In genomic region chr1:1344672-1345361, GRCh38 we compare ENCODE assay signal across 9 cellular contexts. TPM values are rescaled to one million over a fixed set of nuclear protein-coding genes. Genes with fewer than 3 reads are reported as not detected.
DNase-seq lines count a peak whose midpoint lies in the region; ATAC-seq and TF ChIP-seq lines count a peak whose summit lies in the region.
"Had no signal": no experiment of that assay in that cellular context is flagged by ENCODE, and none has a peak within 500 bp of the region (broad histone marks: within the 10 kb centered on the region; RNA-seq: fewer than 3 reads in every experiment).

No MANE protein-coding gene starts in this region.

- no peak overlapping the region for H3K27ac Mint-ChIP-seq in H9
- H3K27ac Mint-ChIP-seq in naive thymus-derived CD8-positive, alpha-beta T cell, result no peak overlapping the region

- peak overlapping the region; percentile 5 to 37 for H3K4me3 ChIP-seq in esophagus (ENCODE audit: low read depth in 1 of 2, low read length in 2 of 2)

- H2BK120ac ChIP-seq in H9 (ENCODE audit: low read depth, low read length, poor library complexity, severe bottlenecking), result no peak overlapping the region

- no peak overlapping the region for H4K5ac ChIP-seq in H9 (ENCODE audit: insufficient read length, low read depth, low read length)

- peaks cover 3% of the 10 kb centered on the region; the same call in 1 of the 2 replicates for H3K79me2 ChIP-seq in H9 (ENCODE audit: insufficient read depth, low read length)

- no peaks in the 10 kb centered on the region for H3K27me3 ChIP-seq in H9 (ENCODE audit: insufficient read depth, low read length)
- H3K27me3 ChIP-seq in esophagus (ENCODE audit: control insufficient read depth in 1 of 2, insufficient read depth in 2 of 2, low read length in 2 of 2), result no peaks in the 10 kb centered on the region

- no peak overlapping the region for H3K23ac ChIP-seq in H9 (ENCODE audit: insufficient read length, low read depth, low read length)

- no peak overlapping the region for H2BK5ac ChIP-seq in H9 (ENCODE audit: insufficient read length, low read length)

- H4K91ac ChIP-seq in H9 (ENCODE audit: insufficient read length, low read depth, low read length), result no peak overlapping the region

- no peaks in the 10 kb centered on the region; the same call in 1 of the 2 replicates for H3K4me1 ChIP-seq in H9 (ENCODE audit: insufficient read depth, low read length)
- H3K4me1 ChIP-seq in esophagus (ENCODE audit: control insufficient read depth in 2 of 2, insufficient read depth in 2 of 2, low read length in 1 of 2), result peaks cover 24 to 48% of the 10 kb centered on the region in 2 donors

- H3K4me2 ChIP-seq in H9 (ENCODE audit: insufficient read depth, insufficient read length, low read length), result no peak overlapping the region

- WGBS in H9 (ENCODE audit: extremely low coverage, insufficient read length, low lambda C conversion rate), result no CpG with 5 or more reads among the region's 15 CpGs
- 52 to 61% methylated on average over 13 to 15 of the region's 15 CpGs for WGBS in esophagus, 2 donors

- peaks cover 21 to 24% (median 23%) of the 10 kb centered on the region in 3 experiments for H3K36me3 Mint-ChIP-seq in H9 (ENCODE audit: insufficient read depth in 1 of 3, low read depth in 3 of 3)
- no peaks in the 10 kb centered on the region for H3K36me3 Mint-ChIP-seq in naive thymus-derived CD8-positive, alpha-beta T cell

- H3K4me1 Mint-ChIP-seq in H9, result peaks cover 6 to 15% of the 10 kb centered on the region in 2 experiments
- H3K4me1 Mint-ChIP-seq in naive thymus-derived CD8-positive, alpha-beta T cell, result peaks cover 9 to 19% (median 15%) of the 10 kb centered on the region in 4 donors

- no peak overlapping the region for H2AFZ ChIP-seq in H9 (ENCODE audit: low read length)

- H3K56ac ChIP-seq in H9 (ENCODE audit: insufficient read length, low read depth, low read length), result no peak overlapping the region

- H3K27me3 Mint-ChIP-seq in H9 (ENCODE audit: low read depth), result no peaks in the 10 kb centered on the region
- no peaks in the 10 kb centered on the region for H3K27me3 Mint-ChIP-seq in naive thymus-derived CD8-positive, alpha-beta T cell

- intact Hi-C loops in sciatic nerve (cut with DNase I), result no loop called here

- peaks cover 9% of the 10 kb centered on the region for H3K23me2 ChIP-seq in H9 (ENCODE audit: insufficient read length, low read depth, low read length, poor library complexity, severe bottlenecking)

- TF ChIP-seq CTCF in H9 (conservative IDR thresholded peaks at IDR 0.05), result peak; percentile 61

- POLR2A ChIA-PET in naive thymus-derived CD8-positive, alpha-beta T cell (lab: Charles Lee), result no interaction called here

- H3T11ph ChIP-seq in H9 (ENCODE audit: low read length), result no peak overlapping the region

- H2BK12ac ChIP-seq in H9 (ENCODE audit: insufficient read length, low read depth, low read length), result no peak overlapping the region

- peaks cover 0 to 8% of the 10 kb centered on the region in 2 experiments; a peak in 3 of 5 replicates for H3K9me3 Mint-ChIP-seq in H9
- H3K9me3 Mint-ChIP-seq in naive thymus-derived CD8-positive, alpha-beta T cell, result no peaks in the 10 kb centered on the region

- H3K9me3 ChIP-seq in H9 (ENCODE audit: control insufficient read depth, low read depth, low read length), result no peaks in the 10 kb centered on the region
- no peaks in the 10 kb centered on the region for H3K9me3 ChIP-seq in esophagus (ENCODE audit: control insufficient read depth in 2 of 2, insufficient read depth in 1 of 2, low read depth in 1 of 2, low read length in 1 of 2)

- no peak overlapping the region for H3K14ac ChIP-seq in H9 (ENCODE audit: insufficient read depth, low read length)

- H3K36me3 ChIP-seq in esophagus (ENCODE audit: control insufficient read depth in 2 of 2, insufficient read depth in 2 of 2, low read length in 1 of 2), result peaks cover 0 to 31% of the 10 kb centered on the region in 2 donors

- no peak overlapping the region for H3K18ac ChIP-seq in H9 (ENCODE audit: insufficient read length, low read depth, low read length)

- H3K27ac ChIP-seq in H9 (ENCODE audit: insufficient read length, low read depth, low read length) (no peak overlapping the region), esophagus (ENCODE audit: low read depth in 2 of 2, low read length in 1 of 2) (peak overlapping the region; percentile 93 to 94)

- no peak overlapping the region for H2BK20ac ChIP-seq in H9 (ENCODE audit: low read depth, low read length, poor library complexity, severe bottlenecking)

- H4K8ac ChIP-seq in H9 (replicated peaks; ENCODE audit: insufficient read length, low read depth, low read length), result no peak overlapping the region

- no peak overlapping the region for H3K4me3 Mint-ChIP-seq in H9
- no peak overlapping the region for H3K4me3 Mint-ChIP-seq in naive thymus-derived CD8-positive, alpha-beta T cell

- ATAC-seq in sciatic nerve, result no peak
- ATAC-seq in naive thymus-derived CD8-positive, alpha-beta T cell, result no peak
- ATAC-seq: right cardiac atrium had no signal

- H4K20me1 ChIP-seq in H9 (ENCODE audit: control insufficient read depth, insufficient read depth, insufficient read length), result peaks cover 3% of the 10 kb centered on the region

- no peak overlapping the region for H3K4ac ChIP-seq in H9 (ENCODE audit: low read depth, low read length)

- H3K9ac ChIP-seq in H9 (ENCODE audit: extremely low read depth, insufficient read length, low read length), result no peak overlapping the region

- H2AK5ac ChIP-seq in H9 (ENCODE audit: insufficient read length, low read length), result no peak overlapping the region

- in situ Hi-C loops in SK-MEL-5 (cut with HindIII; ENCODE audit: low pct_unique_long_range_greater_than_20kb, low sequenced_read_pairs), result no loop called here

- DNase-seq in H9 (no peak), SK-MEL-5 (ENCODE audit: low read depth, low spot score) (peak; percentile 50), sciatic nerve (ENCODE audit: low spot score) (no peak), GM19238 (ENCODE audit: insufficient read length, low spot score) (no peak), cerebellar nuclear complex (lab: John Stamatoyannopoulos, UW) (no peak)
- peak; percentile 33 to 43 for DNase-seq in stimulated activated CD4-positive, alpha-beta T cell treated with anti-CD3 and anti-CD28 coated beads, Interleukin-1b, Interleukin-23, amount 100 ng/mL, for 4 hours (ENCODE audit: low read depth in 2 of 2)
- no peak for DNase-seq in naive thymus-derived CD8-positive, alpha-beta T cell

- H2BK15ac ChIP-seq in H9 (ENCODE audit: low read depth, low read length), result no peak overlapping the region

- H3K79me1 ChIP-seq in H9 (ENCODE audit: insufficient read depth, low read depth, low read length, poor library complexity, severe bottlenecking), result peaks cover 13% of the 10 kb centered on the region

RNA-seq across cellular contexts. Expression of gene DVL1, which starts 4.4 kb away (rescaled TPM):
- total RNA-seq in H9 (2021) (66.5 and 71.0 TPM in 2 replicates), sciatic nerve (91.4 TPM)
- 41.4 and 42.8 TPM in 2 replicates for total RNA-seq in SK-MEL-5 (2014; rRNA removed; shearing (Covaris generic))
- 39.7 and 57.0 TPM in 2 replicates for polyA plus RNA-seq in SK-MEL-5 (2015; cell fraction: cytosol; rRNA removed)
- polyA plus RNA-seq in SK-MEL-5 (2015; cell fraction: nucleus; rRNA removed), result 185 and 232 TPM in 2 replicates
- 100 to 1,000 TPM in 1 of 2 donors, 10 to 100 TPM in 1; 57.5 to 107 TPM for polyA plus RNA-seq in esophagus
- total RNA-seq in naive thymus-derived CD8-positive, alpha-beta T cell, result 10 to 100 TPM; 41.9 to 53.3 TPM
- polyA plus RNA-seq in naive thymus-derived CD8-positive, alpha-beta T cell, result 1 to 10 TPM in 2 of 3 donors, under 1 TPM in 1; 0.99 to 2.0 (median 1.4) TPM

RNA-seq across cellular contexts. Expression of gene MXRA8, which starts 13.5 kb away (rescaled TPM):
- 8.1 and 9.6 TPM in 2 replicates for total RNA-seq in H9 (2021)
- 0.08 TPM in 1 of 2 replicates, not detected in the other for total RNA-seq in SK-MEL-5 (2014; rRNA removed; shearing (Covaris generic))
- not detected in 2 replicates for polyA plus RNA-seq in SK-MEL-5 (2015; cell fraction: cytosol; rRNA removed)
- 2.0 TPM in 1 of 2 replicates, not detected in the other for polyA plus RNA-seq in SK-MEL-5 (2015; cell fraction: nucleus; rRNA removed)
- 10 to 100 TPM in 1 of 2 donors, 1 to 10 TPM in 1; 7.5 to 14.7 TPM for polyA plus RNA-seq in esophagus
- total RNA-seq in sciatic nerve, result 262 TPM
- total RNA-seq in naive thymus-derived CD8-positive, alpha-beta T cell, result 1 to 10 TPM; 7.4 to 7.7 TPM
- polyA plus RNA-seq in naive thymus-derived CD8-positive, alpha-beta T cell, result 10 to 100 TPM in 2 of 3 donors, 1 to 10 TPM in 1; 7.4 to 22.0 (median 19.7) TPM

RNA-seq across cellular contexts. Expression of gene TAS1R3, which starts 13.7 kb away (rescaled TPM):
- total RNA-seq in H9 (2021), result 0.28 and 0.35 TPM in 2 replicates
- total RNA-seq in SK-MEL-5 (2014; rRNA removed; shearing (Covaris generic)), result not detected in 2 replicates
- polyA plus RNA-seq in SK-MEL-5 (2015; cell fraction: cytosol; rRNA removed), result 0.03 and 0.04 TPM in 2 replicates
- polyA plus RNA-seq in SK-MEL-5 (2015; cell fraction: nucleus; rRNA removed), result 0.14 TPM in 1 of 2 replicates, not detected in the other
- polyA plus RNA-seq in esophagus, result 1 to 10 TPM in 1 of 2 donors, under 1 TPM in 1; 0.28 to 1.9 TPM
- 0.49 TPM for total RNA-seq in sciatic nerve
- 1 to 10 TPM; 2.7 to 3.0 TPM for total RNA-seq in naive thymus-derived CD8-positive, alpha-beta T cell
- polyA plus RNA-seq in naive thymus-derived CD8-positive, alpha-beta T cell, result under 1 TPM in 1 of 3 donors, not detected in 2; 0.10 TPM

RNA-seq across cellular contexts. Expression of gene CPTP, which starts 20.2 kb away (rescaled TPM):
- total RNA-seq in H9 (2021), result 14.0 and 15.0 TPM in 2 replicates
- total RNA-seq in SK-MEL-5 (2014; rRNA removed; shearing (Covaris generic)), result 19.6 and 22.2 TPM in 2 replicates
- 37.6 and 39.8 TPM in 2 replicates for polyA plus RNA-seq in SK-MEL-5 (2015; cell fraction: cytosol; rRNA removed)
- polyA plus RNA-seq in SK-MEL-5 (2015; cell fraction: nucleus; rRNA removed), result 3.5 and 9.4 TPM in 2 replicates
- polyA plus RNA-seq in esophagus, result 10 to 100 TPM; 38.3 to 73.1 TPM
- 15.7 TPM for total RNA-seq in sciatic nerve
- 10 to 100 TPM; 25.5 to 25.9 TPM for total RNA-seq in naive thymus-derived CD8-positive, alpha-beta T cell
- 10 to 100 TPM in 2 of 3 donors, 1 to 10 TPM in 1; 9.3 to 19.9 (median 11.6) TPM for polyA plus RNA-seq in naive thymus-derived CD8-positive, alpha-beta T cell

RNA-seq across cellular contexts. Expression of gene INTS11, which starts 20.4 kb away (rescaled TPM):
- 138 and 139 TPM in 2 replicates for total RNA-seq in H9 (2021)
- 60.1 and 63.5 TPM in 2 replicates for total RNA-seq in SK-MEL-5 (2014; rRNA removed; shearing (Covaris generic))
- polyA plus RNA-seq in SK-MEL-5 (2015; cell fraction: cytosol; rRNA removed), result 72.2 and 76.2 TPM in 2 replicates
- polyA plus RNA-seq in SK-MEL-5 (2015; cell fraction: nucleus; rRNA removed), result 384 and 408 TPM in 2 replicates
- polyA plus RNA-seq in esophagus, result 100 to 1,000 TPM in 1 of 2 donors, 10 to 100 TPM in 1; 74.1 to 127 TPM
- 111 TPM for total RNA-seq in sciatic nerve
- total RNA-seq in naive thymus-derived CD8-positive, alpha-beta T cell, result 100 to 1,000 TPM; 171 to 174 TPM
- polyA plus RNA-seq in naive thymus-derived CD8-positive, alpha-beta T cell, result 10 to 100 TPM; 51.7 to 65.1 (median 59.9) TPM

Comparison
In these comparisons a context has a peak if more than half of its experiments do, and no peak if none do; other contexts are left out.
1. DNase-seq: peak in SK-MEL-5 (single experiment) and stimulated activated CD4-positive, alpha-beta T cell treated with anti-CD3 and anti-CD28 coated beads, Interleukin-1b, Interleukin-23, amount 100 ng/mL, for 4 hours (2 of 2); none in H9 (single experiment), sciatic nerve (single experiment), naive thymus-derived CD8-positive, alpha-beta T cell (0 of 10), GM19238 (single experiment) and cerebellar nuclear complex (0 of 2).
2. RNA of gene MXRA8, which starts 13.5 kb away (total RNA-seq): 262 TPM in sciatic nerve (single experiment); 8.1 to 9.6 TPM in H9, 7.4 to 7.7 TPM in naive thymus-derived CD8-positive, alpha-beta T cell and 0.08 TPM in SK-MEL-5; every median in the first group is over 10 times any median in the second.